1 cellular context compared by ENCODE assay signal in the genomic region with DNA sequence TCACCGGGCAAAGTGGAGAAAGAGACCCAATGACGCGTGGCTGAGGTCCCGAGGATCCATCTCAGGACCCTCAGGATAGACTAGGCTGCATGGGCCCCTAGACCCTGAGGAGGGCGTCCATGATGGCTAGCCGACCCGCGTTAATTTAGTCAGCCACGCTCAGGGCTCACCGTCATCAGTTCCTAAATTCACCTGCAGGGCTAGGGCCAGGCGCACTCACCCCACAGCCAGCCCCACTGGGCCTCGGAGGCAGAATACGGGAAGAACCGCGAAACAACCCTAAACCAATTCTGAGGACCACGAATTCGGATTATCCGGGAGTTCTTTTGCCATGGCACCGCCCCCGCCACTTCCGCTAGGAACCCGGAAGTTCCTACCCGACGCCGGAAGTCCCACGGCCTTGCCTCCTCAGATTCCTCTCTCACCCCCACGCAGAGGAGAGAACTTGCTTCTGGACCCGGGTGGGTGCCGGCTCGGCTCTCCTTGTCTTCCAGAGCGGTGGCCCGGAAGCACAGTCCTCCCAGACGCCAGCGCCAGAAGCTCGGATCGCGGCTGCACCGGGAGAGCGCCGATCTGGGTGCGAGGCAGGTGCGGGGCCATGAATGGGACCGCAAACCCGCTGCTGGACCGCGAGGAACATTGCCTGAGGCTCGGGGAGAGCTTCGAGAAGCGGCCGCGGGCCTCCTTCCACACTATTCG.
TF ChIP-seq lines count a peak whose summit lies in the region.

A gene (plus strand): TSS at position 417 of the 699 bp plus-strand sequence. CDS start 182 bp downstream, at position 599.
A gene with protein sequence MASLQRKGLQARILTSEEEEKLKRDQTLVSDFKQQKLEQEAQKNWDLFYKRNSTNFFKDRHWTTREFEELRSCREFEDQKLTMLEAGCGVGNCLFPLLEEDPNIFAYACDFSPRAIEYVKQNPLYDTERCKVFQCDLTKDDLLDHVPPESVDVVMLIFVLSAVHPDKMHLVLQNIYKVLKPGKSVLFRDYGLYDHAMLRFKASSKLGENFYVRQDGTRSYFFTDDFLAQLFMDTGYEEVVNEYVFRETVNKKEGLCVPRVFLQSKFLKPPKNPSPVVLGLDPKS (minus strand): TSS at position 363 of the 699 bp plus-strand sequence. CDS start 1,033 bp downstream, outside the sequence.

TF ChIP-seq in K562, 482 proteins besides CTCF, POLR2A, EP300 and RAD21 (continued from another document and continues in another):
- TF ChIP-seq, protein P1, sequence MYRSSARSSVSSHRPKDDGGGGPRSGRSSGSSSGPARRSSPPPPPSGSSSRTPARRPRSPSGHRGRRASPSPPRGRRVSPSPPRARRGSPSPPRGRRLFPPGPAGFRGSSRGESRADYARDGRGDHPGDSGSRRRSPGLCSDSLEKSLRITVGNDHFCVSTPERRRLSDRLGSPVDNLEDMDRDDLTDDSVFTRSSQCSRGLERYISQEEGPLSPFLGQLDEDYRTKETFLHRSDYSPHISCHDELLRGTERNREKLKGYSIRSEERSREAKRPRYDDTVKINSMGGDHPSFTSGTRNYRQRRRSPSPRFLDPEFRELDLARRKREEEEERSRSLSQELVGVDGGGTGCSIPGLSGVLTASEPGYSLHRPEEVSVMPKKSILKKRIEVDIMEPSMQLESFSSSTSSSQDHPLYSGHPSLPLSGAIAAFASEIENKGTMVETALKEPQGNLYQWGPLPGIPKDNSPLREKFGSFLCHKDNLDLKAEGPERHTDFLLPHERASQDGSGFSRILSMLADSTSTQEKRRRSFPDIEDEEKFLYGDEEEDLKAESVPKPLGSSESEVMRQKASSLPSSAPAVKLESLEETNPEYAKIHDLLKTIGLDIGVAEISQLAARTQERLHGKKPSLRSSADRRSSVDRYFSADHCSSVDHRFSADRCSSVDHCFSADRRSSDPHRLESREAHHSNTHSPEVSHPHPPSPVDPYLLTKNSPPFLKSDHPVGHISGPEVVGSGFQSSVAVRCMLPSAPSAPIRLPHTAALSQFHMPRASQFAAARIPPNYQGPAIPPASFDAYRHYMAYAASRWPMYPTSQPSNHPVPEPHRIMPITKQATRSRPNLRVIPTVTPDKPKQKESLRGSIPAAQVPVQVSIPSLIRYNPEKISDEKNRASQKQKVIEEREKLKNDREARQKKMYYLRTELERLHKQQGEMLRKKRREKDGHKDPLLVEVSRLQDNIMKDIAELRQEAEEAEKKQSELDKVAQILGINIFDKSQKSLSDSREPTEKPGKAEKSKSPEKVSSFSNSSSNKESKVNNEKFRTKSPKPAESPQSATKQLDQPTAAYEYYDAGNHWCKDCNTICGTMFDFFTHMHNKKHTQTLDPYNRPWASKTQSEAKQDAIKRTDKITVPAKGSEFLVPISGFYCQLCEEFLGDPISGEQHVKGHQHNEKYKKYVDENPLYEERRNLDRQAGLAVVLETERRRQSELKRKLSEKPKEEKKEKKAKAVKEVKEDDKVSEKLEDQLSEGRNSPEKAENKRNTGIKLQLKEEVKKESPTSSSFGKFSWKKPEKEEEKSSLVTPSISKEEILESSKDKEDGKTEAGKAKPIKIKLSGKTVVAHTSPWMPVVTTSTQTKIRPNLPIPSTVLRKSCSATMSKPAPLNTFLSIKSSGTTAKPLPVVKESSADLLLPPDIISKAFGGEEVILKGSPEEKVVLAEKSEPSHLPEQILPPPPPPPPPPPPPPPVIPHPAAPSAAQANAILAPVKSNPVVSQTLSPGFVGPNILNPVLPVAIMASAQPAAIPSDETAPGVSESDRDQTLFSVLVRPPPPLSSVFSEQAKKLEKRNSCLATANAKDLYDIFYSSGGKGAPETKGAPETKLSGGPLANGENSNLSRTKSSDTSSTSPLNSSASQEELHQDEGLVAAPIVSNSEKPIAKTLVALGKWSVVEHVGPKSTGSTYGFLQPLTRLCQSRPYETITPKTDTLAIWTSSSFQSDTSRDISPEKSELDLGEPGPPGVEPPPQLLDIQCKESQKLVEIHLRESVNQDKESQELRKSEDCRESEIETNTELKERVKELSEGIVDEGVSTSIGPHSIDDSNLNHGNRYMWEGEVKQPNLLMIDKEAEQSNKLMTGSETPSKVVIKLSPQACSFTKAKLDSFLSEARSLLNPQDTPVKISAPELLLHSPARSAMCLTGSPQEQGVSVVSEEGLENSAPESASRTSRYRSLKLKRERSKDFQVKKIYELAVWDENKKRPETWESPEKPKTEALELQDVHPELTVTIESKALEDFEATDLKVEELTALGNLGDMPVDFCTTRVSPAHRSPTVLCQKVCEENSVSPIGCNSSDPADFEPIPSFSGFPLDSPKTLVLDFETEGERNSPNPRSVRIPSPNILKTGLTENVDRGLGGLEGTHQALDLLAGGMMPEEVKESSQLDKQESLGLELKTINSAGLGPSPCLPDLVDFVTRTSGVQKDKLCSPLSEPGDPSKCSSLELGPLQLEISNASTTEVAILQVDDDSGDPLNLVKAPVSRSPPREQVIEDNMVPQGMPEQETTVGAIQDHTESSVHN (IDR thresholded peaks at IDR 0.05; ENCODE audit: borderline replicate concordance in 1 of 2, low read depth in 1 of 2) = no peak
- TF ChIP-seq MTA1 (IDR thresholded peaks at IDR 0.05; ENCODE audit: borderline replicate concordance) = no peak
- TF ChIP-seq CBFA2T3 (IDR thresholded peaks at IDR 0.05) = no peak
- peak; percentile 98 for TF ChIP-seq ELF2 (CRISPR knock-in tag; IDR thresholded peaks at IDR 0.05)
- TF ChIP-seq CREB1 (IDR thresholded peaks at IDR 0.05) = no peak; the same call in 1 of the 2 replicates
- peak; percentile 45; the same call in 1 of the 2 replicates for TF ChIP-seq CREB1 (CRISPR knock-in tag; IDR thresholded peaks at IDR 0.05)
- TF ChIP-seq RUNX1 (IDR thresholded peaks at IDR 0.05; ENCODE audit: low read depth) = no peak
- TF ChIP-seq, protein P2, sequence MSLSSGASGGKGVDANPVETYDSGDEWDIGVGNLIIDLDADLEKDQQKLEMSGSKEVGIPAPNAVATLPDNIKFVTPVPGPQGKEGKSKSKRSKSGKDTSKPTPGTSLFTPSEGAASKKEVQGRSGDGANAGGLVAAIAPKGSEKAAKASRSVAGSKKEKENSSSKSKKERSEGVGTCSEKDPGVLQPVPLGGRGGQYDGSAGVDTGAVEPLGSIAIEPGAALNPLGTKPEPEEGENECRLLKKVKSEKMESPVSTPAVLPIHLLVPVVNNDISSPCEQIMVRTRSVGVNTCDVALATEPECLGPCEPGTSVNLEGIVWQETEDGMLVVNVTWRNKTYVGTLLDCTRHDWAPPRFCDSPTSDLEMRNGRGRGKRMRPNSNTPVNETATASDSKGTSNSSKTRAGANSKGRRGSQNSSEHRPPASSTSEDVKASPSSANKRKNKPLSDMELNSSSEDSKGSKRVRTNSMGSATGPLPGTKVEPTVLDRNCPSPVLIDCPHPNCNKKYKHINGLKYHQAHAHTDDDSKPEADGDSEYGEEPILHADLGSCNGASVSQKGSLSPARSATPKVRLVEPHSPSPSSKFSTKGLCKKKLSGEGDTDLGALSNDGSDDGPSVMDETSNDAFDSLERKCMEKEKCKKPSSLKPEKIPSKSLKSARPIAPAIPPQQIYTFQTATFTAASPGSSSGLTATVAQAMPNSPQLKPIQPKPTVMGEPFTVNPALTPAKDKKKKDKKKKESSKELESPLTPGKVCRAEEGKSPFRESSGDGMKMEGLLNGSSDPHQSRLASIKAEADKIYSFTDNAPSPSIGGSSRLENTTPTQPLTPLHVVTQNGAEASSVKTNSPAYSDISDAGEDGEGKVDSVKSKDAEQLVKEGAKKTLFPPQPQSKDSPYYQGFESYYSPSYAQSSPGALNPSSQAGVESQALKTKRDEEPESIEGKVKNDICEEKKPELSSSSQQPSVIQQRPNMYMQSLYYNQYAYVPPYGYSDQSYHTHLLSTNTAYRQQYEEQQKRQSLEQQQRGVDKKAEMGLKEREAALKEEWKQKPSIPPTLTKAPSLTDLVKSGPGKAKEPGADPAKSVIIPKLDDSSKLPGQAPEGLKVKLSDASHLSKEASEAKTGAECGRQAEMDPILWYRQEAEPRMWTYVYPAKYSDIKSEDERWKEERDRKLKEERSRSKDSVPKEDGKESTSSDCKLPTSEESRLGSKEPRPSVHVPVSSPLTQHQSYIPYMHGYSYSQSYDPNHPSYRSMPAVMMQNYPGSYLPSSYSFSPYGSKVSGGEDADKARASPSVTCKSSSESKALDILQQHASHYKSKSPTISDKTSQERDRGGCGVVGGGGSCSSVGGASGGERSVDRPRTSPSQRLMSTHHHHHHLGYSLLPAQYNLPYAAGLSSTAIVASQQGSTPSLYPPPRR (CRISPR knock-in tag; IDR thresholded peaks at IDR 0.05; ENCODE audit: borderline replicate concordance) = peak; percentile 72; the same call in 1 of the 2 replicates
- peak; percentile 82 for TF ChIP-seq CXXC5 (CRISPR knock-in tag; IDR thresholded peaks at IDR 0.05)
- TF ChIP-seq SUPT5H (IDR thresholded peaks at IDR 0.05) = peak; percentile 89
- TF ChIP-seq, protein P3, sequence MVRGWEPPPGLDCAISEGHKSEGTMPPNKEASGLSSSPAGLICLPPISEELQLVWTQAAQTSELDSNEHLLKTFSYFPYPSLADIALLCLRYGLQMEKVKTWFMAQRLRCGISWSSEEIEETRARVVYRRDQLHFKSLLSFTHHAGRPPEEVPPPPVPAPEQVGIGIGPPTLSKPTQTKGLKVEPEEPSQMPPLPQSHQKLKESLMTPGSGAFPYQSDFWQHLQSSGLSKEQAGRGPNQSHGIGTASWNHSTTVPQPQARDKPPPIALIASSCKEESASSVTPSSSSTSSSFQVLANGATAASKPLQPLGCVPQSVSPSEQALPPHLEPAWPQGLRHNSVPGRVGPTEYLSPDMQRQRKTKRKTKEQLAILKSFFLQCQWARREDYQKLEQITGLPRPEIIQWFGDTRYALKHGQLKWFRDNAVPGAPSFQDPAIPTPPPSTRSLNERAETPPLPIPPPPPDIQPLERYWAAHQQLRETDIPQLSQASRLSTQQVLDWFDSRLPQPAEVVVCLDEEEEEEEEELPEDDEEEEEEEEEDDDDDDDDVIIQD (CRISPR knock-in tag; IDR thresholded peaks at IDR 0.05) = no peak
- TF ChIP-seq, protein P4, sequence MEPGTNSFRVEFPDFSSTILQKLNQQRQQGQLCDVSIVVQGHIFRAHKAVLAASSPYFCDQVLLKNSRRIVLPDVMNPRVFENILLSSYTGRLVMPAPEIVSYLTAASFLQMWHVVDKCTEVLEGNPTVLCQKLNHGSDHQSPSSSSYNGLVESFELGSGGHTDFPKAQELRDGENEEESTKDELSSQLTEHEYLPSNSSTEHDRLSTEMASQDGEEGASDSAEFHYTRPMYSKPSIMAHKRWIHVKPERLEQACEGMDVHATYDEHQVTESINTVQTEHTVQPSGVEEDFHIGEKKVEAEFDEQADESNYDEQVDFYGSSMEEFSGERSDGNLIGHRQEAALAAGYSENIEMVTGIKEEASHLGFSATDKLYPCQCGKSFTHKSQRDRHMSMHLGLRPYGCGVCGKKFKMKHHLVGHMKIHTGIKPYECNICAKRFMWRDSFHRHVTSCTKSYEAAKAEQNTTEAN (CRISPR knock-in tag; IDR thresholded peaks at IDR 0.05) = peak; percentile 23; the same call in 1 of the 2 replicates
- TF ChIP-seq NFIC (IDR thresholded peaks at IDR 0.05) = peak; percentile 56
- peak; percentile 50 for TF ChIP-seq JUND (IDR thresholded peaks at IDR 0.05; ENCODE audit: borderline replicate concordance, low read depth, low read length)
- TF ChIP-seq JUND (tag; IDR thresholded peaks at IDR 0.05; ENCODE audit: borderline replicate concordance, low read depth, low read length) = no peak; the same call in 2 of the 3 replicates
- TF ChIP-seq, protein P5, sequence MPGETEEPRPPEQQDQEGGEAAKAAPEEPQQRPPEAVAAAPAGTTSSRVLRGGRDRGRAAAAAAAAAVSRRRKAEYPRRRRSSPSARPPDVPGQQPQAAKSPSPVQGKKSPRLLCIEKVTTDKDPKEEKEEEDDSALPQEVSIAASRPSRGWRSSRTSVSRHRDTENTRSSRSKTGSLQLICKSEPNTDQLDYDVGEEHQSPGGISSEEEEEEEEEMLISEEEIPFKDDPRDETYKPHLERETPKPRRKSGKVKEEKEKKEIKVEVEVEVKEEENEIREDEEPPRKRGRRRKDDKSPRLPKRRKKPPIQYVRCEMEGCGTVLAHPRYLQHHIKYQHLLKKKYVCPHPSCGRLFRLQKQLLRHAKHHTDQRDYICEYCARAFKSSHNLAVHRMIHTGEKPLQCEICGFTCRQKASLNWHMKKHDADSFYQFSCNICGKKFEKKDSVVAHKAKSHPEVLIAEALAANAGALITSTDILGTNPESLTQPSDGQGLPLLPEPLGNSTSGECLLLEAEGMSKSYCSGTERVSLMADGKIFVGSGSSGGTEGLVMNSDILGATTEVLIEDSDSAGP (CRISPR knock-in tag; IDR thresholded peaks at IDR 0.05) = peak; percentile 48
- peak; percentile 74; the same call in 1 of the 2 replicates for TF ChIP-seq HDAC2 (IDR thresholded peaks at IDR 0.05)
- TF ChIP-seq, protein P6, sequence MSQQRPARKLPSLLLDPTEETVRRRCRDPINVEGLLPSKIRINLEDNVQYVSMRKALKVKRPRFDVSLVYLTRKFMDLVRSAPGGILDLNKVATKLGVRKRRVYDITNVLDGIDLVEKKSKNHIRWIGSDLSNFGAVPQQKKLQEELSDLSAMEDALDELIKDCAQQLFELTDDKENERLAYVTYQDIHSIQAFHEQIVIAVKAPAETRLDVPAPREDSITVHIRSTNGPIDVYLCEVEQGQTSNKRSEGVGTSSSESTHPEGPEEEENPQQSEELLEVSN (IDR thresholded peaks at IDR 0.05; ENCODE audit: borderline replicate concordance in 1 of 2, extremely low read depth in 1 of 2, insufficient read depth in 1 of 2, insufficient read length in 1 of 2, low read depth in 1 of 2, low read length in 1 of 2, poor library complexity in 1 of 2, severe bottlenecking in 1 of 2) = peak in 1 of 2 experiments; percentile 5
- TF ChIP-seq PHF20 (IDR thresholded peaks at IDR 0.05; ENCODE audit: partially characterized antibody) = peak; percentile 99
- TF ChIP-seq SP1 (CRISPR knock-in tag; IDR thresholded peaks at IDR 0.05) = peak; percentile 66
- TF ChIP-seq HNRNPH1 (optimal IDR thresholded peaks at IDR 0.05; ENCODE audit: low read depth, low read length) = no peak
- TF ChIP-seq SMARCE1 (IDR thresholded peaks at IDR 0.05) = 0 out of 2 replicates have a peak, but pooled peaks have one; percentile 22
- TF ChIP-seq, protein P7, sequence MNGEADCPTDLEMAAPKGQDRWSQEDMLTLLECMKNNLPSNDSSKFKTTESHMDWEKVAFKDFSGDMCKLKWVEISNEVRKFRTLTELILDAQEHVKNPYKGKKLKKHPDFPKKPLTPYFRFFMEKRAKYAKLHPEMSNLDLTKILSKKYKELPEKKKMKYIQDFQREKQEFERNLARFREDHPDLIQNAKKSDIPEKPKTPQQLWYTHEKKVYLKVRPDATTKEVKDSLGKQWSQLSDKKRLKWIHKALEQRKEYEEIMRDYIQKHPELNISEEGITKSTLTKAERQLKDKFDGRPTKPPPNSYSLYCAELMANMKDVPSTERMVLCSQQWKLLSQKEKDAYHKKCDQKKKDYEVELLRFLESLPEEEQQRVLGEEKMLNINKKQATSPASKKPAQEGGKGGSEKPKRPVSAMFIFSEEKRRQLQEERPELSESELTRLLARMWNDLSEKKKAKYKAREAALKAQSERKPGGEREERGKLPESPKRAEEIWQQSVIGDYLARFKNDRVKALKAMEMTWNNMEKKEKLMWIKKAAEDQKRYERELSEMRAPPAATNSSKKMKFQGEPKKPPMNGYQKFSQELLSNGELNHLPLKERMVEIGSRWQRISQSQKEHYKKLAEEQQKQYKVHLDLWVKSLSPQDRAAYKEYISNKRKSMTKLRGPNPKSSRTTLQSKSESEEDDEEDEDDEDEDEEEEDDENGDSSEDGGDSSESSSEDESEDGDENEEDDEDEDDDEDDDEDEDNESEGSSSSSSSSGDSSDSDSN (IDR thresholded peaks at IDR 0.05; ENCODE audit: borderline replicate concordance in 1 of 2, low read depth in 2 of 2, low read length in 2 of 2) = peak in 1 of 2 experiments; percentile 72; a peak in 1 of 4 replicates
- TF ChIP-seq, protein P8, sequence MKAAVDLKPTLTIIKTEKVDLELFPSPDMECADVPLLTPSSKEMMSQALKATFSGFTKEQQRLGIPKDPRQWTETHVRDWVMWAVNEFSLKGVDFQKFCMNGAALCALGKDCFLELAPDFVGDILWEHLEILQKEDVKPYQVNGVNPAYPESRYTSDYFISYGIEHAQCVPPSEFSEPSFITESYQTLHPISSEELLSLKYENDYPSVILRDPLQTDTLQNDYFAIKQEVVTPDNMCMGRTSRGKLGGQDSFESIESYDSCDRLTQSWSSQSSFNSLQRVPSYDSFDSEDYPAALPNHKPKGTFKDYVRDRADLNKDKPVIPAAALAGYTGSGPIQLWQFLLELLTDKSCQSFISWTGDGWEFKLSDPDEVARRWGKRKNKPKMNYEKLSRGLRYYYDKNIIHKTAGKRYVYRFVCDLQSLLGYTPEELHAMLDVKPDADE (conservative IDR thresholded peaks at IDR 0.05; ENCODE audit: control insufficient read depth, low read depth, low read length) = peak; percentile 83; the same call in 1 of the 2 replicates
